In the genomic region with DNA sequence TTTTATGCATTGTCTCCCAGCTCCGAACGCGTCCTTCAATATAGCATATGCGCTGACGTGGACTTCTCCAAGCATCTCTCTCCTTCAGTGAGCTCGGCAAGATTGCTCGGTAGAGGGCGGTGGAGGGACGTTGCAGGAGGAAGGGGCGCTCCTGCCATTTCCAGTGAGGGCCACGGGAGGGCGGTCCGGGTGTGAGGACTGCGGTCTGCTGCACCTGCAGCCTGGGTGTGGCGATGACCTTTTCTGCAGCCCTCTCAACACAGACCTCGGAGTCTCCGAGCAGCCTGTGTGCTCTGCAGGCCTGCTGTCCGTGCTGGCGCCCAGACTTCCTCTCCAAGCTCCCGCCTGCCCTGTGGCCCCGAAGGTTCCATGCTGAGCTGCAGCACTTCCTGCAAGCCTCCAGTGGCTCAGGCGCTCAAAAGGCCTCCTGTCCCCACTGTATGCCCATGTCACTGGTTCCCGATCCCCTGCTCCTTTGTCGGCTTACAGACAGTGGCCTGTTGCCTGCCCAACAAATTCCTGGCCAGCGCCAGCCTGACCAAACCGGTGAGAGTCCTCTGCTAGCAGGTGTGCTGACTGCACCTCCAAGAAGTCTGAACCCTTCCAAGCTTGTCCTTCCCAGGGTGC, we compare ENCODE assay signal across 8 cellular contexts. TPM values are rescaled to one million over a fixed set of nuclear protein-coding genes. Genes with fewer than 3 reads are reported as not detected.
DNase-seq lines count a peak whose midpoint lies in the region; ATAC-seq and TF ChIP-seq lines count a peak whose summit lies in the region.

No MANE protein-coding gene starts in this region.

- H3K36me3 Mint-ChIP-seq in activated CD4-positive, alpha-beta T cell treated with anti-CD3 and anti-CD28 coated beads, Interleukin-2, amount 10 ng/mL, durations not matched to agents 7 days and 5 days (ENCODE audit: low read depth): no peaks in the 10 kb centered on the region

- H3K4me1 Mint-ChIP-seq in activated CD4-positive, alpha-beta T cell treated with anti-CD3 and anti-CD28 coated beads, Interleukin-2, amount 10 ng/mL, durations not matched to agents 7 days and 5 days: peaks cover 27% of the 10 kb centered on the region

- 10% methylated on average over 26 of the region's 26 CpGs for WGBS in liver

- H3K27ac ChIP-seq in coronary artery: no peak overlapping the region
- no peak overlapping the region for H3K27ac ChIP-seq in liver (ENCODE audit: low read depth in 1 of 2, low read length in 2 of 2)

- H3K4me1 ChIP-seq in liver (ENCODE audit: control insufficient read depth in 4 of 4, insufficient read depth in 4 of 4, low read length in 3 of 4): peaks cover 2 to 39% (median 34%) of the 10 kb centered on the region in 4 donors

- TF ChIP-seq CTCF in coronary artery (IDR thresholded peaks at IDR 0.05) (peak; percentile 90), liver (IDR thresholded peaks at IDR 0.05; ENCODE audit: low read depth, low read length, missing input control) (peak; percentile 100)

- no peaks in the 10 kb centered on the region for H3K27me3 ChIP-seq in liver (ENCODE audit: control insufficient read depth in 4 of 4, insufficient read depth in 4 of 4, low read length in 3 of 4)

- peak; percentile 89 to 92 for DNase-seq in AML-193 (lab: John Stamatoyannopoulos, UW)
- DNase-seq in GM19238 (ENCODE audit: insufficient read length, low spot score): peak; percentile 96
- peak; percentile 91 for DNase-seq in NCI-H69 (lab: John Stamatoyannopoulos, UW)
- DNase-seq in activated CD4-positive, alpha-beta T cell treated with anti-CD3 and anti-CD28 coated beads, Interleukin-2, amount 10 ng/mL, durations not matched to agents 7 days and 5 days: peak; percentile 95
- peak; percentile 80 for DNase-seq in coronary artery (ENCODE audit: low spot score)
- DNase-seq in stimulated activated CD4-positive, alpha-beta T cell treated with anti-CD3 and anti-CD28 coated beads, Interleukin-4, amount 100 ng/mL, for 48 hours (ENCODE audit: low read depth in 2 of 2): peak; percentile 93

- CTCF ChIA-PET in activated CD4-positive, alpha-beta T cell treated with anti-CD3 and anti-CD28 coated beads, Interleukin-2, amount 10 ng/mL, durations not matched to agents 7 days and 5 days (lab: Charles Lee): interaction anchor here (0.5 to 4.1 kb wide), 57 partner anchors 8 to 822 kb away, joined by 3 to 69 read pairs (median 4); a partner anchor contains a TSS

- peak; percentile 100 for TF ChIP-seq RAD21 in liver (IDR thresholded peaks at IDR 0.05)

- no peaks in the 10 kb centered on the region for H3K9me3 Mint-ChIP-seq in activated CD4-positive, alpha-beta T cell treated with anti-CD3 and anti-CD28 coated beads, Interleukin-2, amount 10 ng/mL, durations not matched to agents 7 days and 5 days

- H3K9me3 ChIP-seq in liver (ENCODE audit: control insufficient read depth in 4 of 4, low read length in 3 of 4): no peaks in the 10 kb centered on the region

- ATAC-seq in HG03354 (IDR thresholded peaks at IDR 0.05; ENCODE audit: poor library complexity, severe bottlenecking, unreplicated experiment): peak; percentile 98

- H3K9ac ChIP-seq in liver (ENCODE audit: low read depth in 1 of 2, low read length in 2 of 2): no peak overlapping the region

- peak overlapping the region; percentile 9 for H3K4me3 Mint-ChIP-seq in activated CD4-positive, alpha-beta T cell treated with anti-CD3 and anti-CD28 coated beads, Interleukin-2, amount 10 ng/mL, durations not matched to agents 7 days and 5 days

- H3K4me3 ChIP-seq in coronary artery (no peak overlapping the region), liver (ENCODE audit: low read depth in 1 of 3, low read length in 3 of 3) (no peak overlapping the region)

- H3K27me3 Mint-ChIP-seq in activated CD4-positive, alpha-beta T cell treated with anti-CD3 and anti-CD28 coated beads, Interleukin-2, amount 10 ng/mL, durations not matched to agents 7 days and 5 days: peaks cover 12% of the 10 kb centered on the region

- POLR2A ChIA-PET in activated CD4-positive, alpha-beta T cell treated with anti-CD3 and anti-CD28 coated beads, Interleukin-2, amount 10 ng/mL, durations not matched to agents 7 days and 5 days (lab: Charles Lee): interaction anchor here (0.5 to 1.0 kb wide), 3 partner anchors 37 to 141 kb away, joined by 3 to 11 read pairs (median 3); no protein-coding TSS in a partner anchor

- H3K36me3 ChIP-seq in liver (ENCODE audit: control insufficient read depth in 4 of 4, insufficient read depth in 3 of 4, low read depth in 1 of 4, low read length in 3 of 4): no peaks in the 10 kb centered on the region

- peak overlapping the region; percentile 60 for H3K27ac Mint-ChIP-seq in activated CD4-positive, alpha-beta T cell treated with anti-CD3 and anti-CD28 coated beads, Interleukin-2, amount 10 ng/mL, durations not matched to agents 7 days and 5 days

TF ChIP-seq in liver, 16 proteins besides CTCF, POLR2A, EP300 and RAD21:
- TF ChIP-seq FOXA1 (IDR thresholded peaks at IDR 0.05) (no peak), YY1 (IDR thresholded peaks at IDR 0.05) (peak; percentile 33), HNF4A (conservative IDR thresholded peaks at IDR 0.05) (peak; percentile 27 to 53), SP1 (IDR thresholded peaks at IDR 0.05) (peak; percentile 30), NR2F2 (IDR thresholded peaks at IDR 0.05) (no peak), GABPA (IDR thresholded peaks at IDR 0.05 in 1 of 2, conservative IDR thresholded peaks at IDR 0.05 in 1 of 2) (no peak), HNF4G (IDR thresholded peaks at IDR 0.05) (no peak), RXRA (IDR thresholded peaks at IDR 0.05) (peak; percentile 54 to 85)
- TF ChIP-seq, protein P1, sequence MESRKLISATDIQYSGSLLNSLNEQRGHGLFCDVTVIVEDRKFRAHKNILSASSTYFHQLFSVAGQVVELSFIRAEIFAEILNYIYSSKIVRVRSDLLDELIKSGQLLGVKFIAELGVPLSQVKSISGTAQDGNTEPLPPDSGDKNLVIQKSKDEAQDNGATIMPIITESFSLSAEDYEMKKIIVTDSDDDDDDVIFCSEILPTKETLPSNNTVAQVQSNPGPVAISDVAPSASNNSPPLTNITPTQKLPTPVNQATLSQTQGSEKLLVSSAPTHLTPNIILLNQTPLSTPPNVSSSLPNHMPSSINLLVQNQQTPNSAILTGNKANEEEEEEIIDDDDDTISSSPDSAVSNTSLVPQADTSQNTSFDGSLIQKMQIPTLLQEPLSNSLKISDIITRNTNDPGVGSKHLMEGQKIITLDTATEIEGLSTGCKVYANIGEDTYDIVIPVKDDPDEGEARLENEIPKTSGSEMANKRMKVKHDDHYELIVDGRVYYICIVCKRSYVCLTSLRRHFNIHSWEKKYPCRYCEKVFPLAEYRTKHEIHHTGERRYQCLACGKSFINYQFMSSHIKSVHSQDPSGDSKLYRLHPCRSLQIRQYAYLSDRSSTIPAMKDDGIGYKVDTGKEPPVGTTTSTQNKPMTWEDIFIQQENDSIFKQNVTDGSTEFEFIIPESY (IDR thresholded peaks at IDR 0.05): no peak
- TF ChIP-seq, protein P2, sequence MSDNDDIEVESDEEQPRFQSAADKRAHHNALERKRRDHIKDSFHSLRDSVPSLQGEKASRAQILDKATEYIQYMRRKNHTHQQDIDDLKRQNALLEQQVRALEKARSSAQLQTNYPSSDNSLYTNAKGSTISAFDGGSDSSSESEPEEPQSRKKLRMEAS (IDR thresholded peaks at IDR 0.05): no peak

RNA-seq across cellular contexts. Expression of a gene that starts 8.9 kb away (rescaled TPM):
- total RNA-seq in activated CD4-positive, alpha-beta T cell treated with anti-CD3 and anti-CD28 coated beads, Interleukin-2, amount 10 ng/mL, durations not matched to agents 7 days and 5 days: not detected
- 10 to 100 TPM in 1 of 2 donors, 1 to 10 TPM in 1; 1.0 to 35.1 TPM for total RNA-seq in liver
- 10 to 100 TPM; 18.1 to 61.7 TPM for polyA plus RNA-seq in liver

RNA-seq across cellular contexts. Expression of a gene that starts 24.1 kb away (rescaled TPM):
- total RNA-seq in activated CD4-positive, alpha-beta T cell treated with anti-CD3 and anti-CD28 coated beads, Interleukin-2, amount 10 ng/mL, durations not matched to agents 7 days and 5 days: not detected
- total RNA-seq in liver: 10 to 100 TPM in 1 of 2 donors, under 1 TPM in 1; 0.92 to 14.7 TPM
- 1 to 10 TPM in 1 of 2 donors, under 1 TPM in 1; 0.36 to 1.9 TPM for polyA plus RNA-seq in liver
